ENCODE assay signal across 2 cellular contexts in the genomic region with DNA sequence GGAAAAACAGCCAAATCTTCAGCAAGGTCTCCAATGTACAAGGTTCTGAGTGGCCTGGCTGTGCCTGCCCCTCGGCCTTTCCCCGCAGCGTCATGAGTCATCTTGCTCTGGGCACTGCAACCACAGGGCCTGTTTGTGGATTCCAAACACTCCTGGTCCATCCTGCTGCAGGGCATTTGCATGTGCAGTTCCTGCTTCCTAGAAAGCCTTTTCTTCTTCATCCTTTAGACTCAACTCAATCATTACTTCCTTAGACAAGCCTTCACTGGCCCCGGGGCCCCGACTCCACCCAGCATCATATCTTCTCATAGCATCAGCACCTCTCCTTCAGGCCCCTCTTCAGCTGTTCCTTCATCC.
TF ChIP-seq lines count a peak whose summit lies in the region.

No MANE protein-coding gene starts in this region.

TF ChIP-seq in K562, 482 proteins besides CTCF, POLR2A, EP300 and RAD21 (continued from another document):
- TF ChIP-seq JUN (IDR thresholded peaks at IDR 0.05; ENCODE audit: borderline replicate concordance, low read depth, low read length) (peak; percentile 54; the same call in 1 of the 2 replicates), JUN (CRISPR knock-in tag; IDR thresholded peaks at IDR 0.05; ENCODE audit: borderline replicate concordance) (no peak), FOSL1 (tag; conservative IDR thresholded peaks at IDR 0.05) (peak; percentile 80), SMARCA4 (IDR thresholded peaks at IDR 0.05) (0 out of 2 replicates have a peak, but pooled peaks have one; percentile 22), JUND (IDR thresholded peaks at IDR 0.05; ENCODE audit: borderline replicate concordance, low read depth, low read length) (peak; percentile 76), JUND (tag; IDR thresholded peaks at IDR 0.05; ENCODE audit: borderline replicate concordance, low read depth, low read length) (peak; percentile 63; the same call in 1 of the 3 replicates), ZNF24 (IDR thresholded peaks at IDR 0.05) (peak; percentile 76; the same call in 1 of the 2 replicates), ZNF121 (CRISPR knock-in tag; conservative IDR thresholded peaks at IDR 0.05) (no peak), DMBX1 (CRISPR knock-in tag; IDR thresholded peaks at IDR 0.05; ENCODE audit: borderline replicate concordance) (peak; percentile 23; the same call in 1 of the 2 replicates), RBM25 (IDR thresholded peaks at IDR 0.05; ENCODE audit: low read depth, low read length, severe bottlenecking) (peak; percentile 33)

TF ChIP-seq in HepG2, 621 proteins besides CTCF, POLR2A, EP300 and RAD21 (continued from another document and continues in another):
- TF ChIP-seq MBD4 (IDR thresholded peaks at IDR 0.05; ENCODE audit: borderline replicate concordance, low read length): no peak
- no peak for TF ChIP-seq ZNF160 (CRISPR knock-in tag; IDR thresholded peaks at IDR 0.05)
- no peak for TF ChIP-seq FOXJ3 (CRISPR knock-in tag; IDR thresholded peaks at IDR 0.05; ENCODE audit: borderline replicate concordance)
- TF ChIP-seq CEBPG (CRISPR knock-in tag; IDR thresholded peaks at IDR 0.05): peak; percentile 32; the same call in 1 of the 2 replicates
- TF ChIP-seq ZBTB38 (CRISPR knock-in tag; IDR thresholded peaks at IDR 0.05): peak; percentile 76; the same call in 1 of the 2 replicates
- no peak for TF ChIP-seq HNF4G (IDR thresholded peaks at IDR 0.05; ENCODE audit: borderline replicate concordance, low read depth, low read length)
- TF ChIP-seq HNF4G (CRISPR knock-in tag; IDR thresholded peaks at IDR 0.05; ENCODE audit: borderline replicate concordance, low read depth): no peak
- no peak for TF ChIP-seq ZNF496 (CRISPR knock-in tag; IDR thresholded peaks at IDR 0.05; ENCODE audit: insufficient replicate concordance)
- TF ChIP-seq ETV6 (CRISPR knock-in tag; conservative IDR thresholded peaks at IDR 0.05): no peak
- TF ChIP-seq SOX5 (CRISPR knock-in tag; IDR thresholded peaks at IDR 0.05; ENCODE audit: borderline replicate concordance): peak; percentile 73
- peak; percentile 76; the same call in 1 of the 2 replicates for TF ChIP-seq ATAD3A (CRISPR knock-in tag; IDR thresholded peaks at IDR 0.05)
- TF ChIP-seq MAX (IDR thresholded peaks at IDR 0.05): peak; percentile 54; the same call in 1 of the 2 replicates
- TF ChIP-seq NCOA5 (CRISPR knock-in tag; IDR thresholded peaks at IDR 0.05): no peak
- TF ChIP-seq, protein P1, sequence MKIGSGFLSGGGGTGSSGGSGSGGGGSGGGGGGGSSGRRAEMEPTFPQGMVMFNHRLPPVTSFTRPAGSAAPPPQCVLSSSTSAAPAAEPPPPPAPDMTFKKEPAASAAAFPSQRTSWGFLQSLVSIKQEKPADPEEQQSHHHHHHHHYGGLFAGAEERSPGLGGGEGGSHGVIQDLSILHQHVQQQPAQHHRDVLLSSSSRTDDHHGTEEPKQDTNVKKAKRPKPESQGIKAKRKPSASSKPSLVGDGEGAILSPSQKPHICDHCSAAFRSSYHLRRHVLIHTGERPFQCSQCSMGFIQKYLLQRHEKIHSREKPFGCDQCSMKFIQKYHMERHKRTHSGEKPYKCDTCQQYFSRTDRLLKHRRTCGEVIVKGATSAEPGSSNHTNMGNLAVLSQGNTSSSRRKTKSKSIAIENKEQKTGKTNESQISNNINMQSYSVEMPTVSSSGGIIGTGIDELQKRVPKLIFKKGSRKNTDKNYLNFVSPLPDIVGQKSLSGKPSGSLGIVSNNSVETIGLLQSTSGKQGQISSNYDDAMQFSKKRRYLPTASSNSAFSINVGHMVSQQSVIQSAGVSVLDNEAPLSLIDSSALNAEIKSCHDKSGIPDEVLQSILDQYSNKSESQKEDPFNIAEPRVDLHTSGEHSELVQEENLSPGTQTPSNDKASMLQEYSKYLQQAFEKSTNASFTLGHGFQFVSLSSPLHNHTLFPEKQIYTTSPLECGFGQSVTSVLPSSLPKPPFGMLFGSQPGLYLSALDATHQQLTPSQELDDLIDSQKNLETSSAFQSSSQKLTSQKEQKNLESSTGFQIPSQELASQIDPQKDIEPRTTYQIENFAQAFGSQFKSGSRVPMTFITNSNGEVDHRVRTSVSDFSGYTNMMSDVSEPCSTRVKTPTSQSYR (CRISPR knock-in tag; IDR thresholded peaks at IDR 0.05; ENCODE audit: borderline replicate concordance): no peak; the same call in 1 of the 2 replicates
- TF ChIP-seq CBX5 (CRISPR knock-in tag; IDR thresholded peaks at IDR 0.05; ENCODE audit: borderline replicate concordance): peak; percentile 89
- TF ChIP-seq ZNF501 (CRISPR knock-in tag; IDR thresholded peaks at IDR 0.05): peak; percentile 3; the same call in 1 of the 2 replicates
- TF ChIP-seq, protein P2, sequence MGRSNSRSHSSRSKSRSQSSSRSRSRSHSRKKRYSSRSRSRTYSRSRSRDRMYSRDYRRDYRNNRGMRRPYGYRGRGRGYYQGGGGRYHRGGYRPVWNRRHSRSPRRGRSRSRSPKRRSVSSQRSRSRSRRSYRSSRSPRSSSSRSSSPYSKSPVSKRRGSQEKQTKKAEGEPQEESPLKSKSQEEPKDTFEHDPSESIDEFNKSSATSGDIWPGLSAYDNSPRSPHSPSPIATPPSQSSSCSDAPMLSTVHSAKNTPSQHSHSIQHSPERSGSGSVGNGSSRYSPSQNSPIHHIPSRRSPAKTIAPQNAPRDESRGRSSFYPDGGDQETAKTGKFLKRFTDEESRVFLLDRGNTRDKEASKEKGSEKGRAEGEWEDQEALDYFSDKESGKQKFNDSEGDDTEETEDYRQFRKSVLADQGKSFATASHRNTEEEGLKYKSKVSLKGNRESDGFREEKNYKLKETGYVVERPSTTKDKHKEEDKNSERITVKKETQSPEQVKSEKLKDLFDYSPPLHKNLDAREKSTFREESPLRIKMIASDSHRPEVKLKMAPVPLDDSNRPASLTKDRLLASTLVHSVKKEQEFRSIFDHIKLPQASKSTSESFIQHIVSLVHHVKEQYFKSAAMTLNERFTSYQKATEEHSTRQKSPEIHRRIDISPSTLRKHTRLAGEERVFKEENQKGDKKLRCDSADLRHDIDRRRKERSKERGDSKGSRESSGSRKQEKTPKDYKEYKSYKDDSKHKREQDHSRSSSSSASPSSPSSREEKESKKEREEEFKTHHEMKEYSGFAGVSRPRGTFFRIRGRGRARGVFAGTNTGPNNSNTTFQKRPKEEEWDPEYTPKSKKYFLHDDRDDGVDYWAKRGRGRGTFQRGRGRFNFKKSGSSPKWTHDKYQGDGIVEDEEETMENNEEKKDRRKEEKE (IDR thresholded peaks at IDR 0.05): no peak
- TF ChIP-seq ELF1 (CRISPR knock-in tag; IDR thresholded peaks at IDR 0.05): no peak
- TF ChIP-seq, protein P3, sequence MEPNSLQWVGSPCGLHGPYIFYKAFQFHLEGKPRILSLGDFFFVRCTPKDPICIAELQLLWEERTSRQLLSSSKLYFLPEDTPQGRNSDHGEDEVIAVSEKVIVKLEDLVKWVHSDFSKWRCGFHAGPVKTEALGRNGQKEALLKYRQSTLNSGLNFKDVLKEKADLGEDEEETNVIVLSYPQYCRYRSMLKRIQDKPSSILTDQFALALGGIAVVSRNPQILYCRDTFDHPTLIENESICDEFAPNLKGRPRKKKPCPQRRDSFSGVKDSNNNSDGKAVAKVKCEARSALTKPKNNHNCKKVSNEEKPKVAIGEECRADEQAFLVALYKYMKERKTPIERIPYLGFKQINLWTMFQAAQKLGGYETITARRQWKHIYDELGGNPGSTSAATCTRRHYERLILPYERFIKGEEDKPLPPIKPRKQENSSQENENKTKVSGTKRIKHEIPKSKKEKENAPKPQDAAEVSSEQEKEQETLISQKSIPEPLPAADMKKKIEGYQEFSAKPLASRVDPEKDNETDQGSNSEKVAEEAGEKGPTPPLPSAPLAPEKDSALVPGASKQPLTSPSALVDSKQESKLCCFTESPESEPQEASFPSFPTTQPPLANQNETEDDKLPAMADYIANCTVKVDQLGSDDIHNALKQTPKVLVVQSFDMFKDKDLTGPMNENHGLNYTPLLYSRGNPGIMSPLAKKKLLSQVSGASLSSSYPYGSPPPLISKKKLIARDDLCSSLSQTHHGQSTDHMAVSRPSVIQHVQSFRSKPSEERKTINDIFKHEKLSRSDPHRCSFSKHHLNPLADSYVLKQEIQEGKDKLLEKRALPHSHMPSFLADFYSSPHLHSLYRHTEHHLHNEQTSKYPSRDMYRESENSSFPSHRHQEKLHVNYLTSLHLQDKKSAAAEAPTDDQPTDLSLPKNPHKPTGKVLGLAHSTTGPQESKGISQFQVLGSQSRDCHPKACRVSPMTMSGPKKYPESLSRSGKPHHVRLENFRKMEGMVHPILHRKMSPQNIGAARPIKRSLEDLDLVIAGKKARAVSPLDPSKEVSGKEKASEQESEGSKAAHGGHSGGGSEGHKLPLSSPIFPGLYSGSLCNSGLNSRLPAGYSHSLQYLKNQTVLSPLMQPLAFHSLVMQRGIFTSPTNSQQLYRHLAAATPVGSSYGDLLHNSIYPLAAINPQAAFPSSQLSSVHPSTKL (CRISPR knock-in tag; IDR thresholded peaks at IDR 0.05): peak; percentile 83
- no peak for TF ChIP-seq MAFK (conservative IDR thresholded peaks at IDR 0.05 in 1 of 2, IDR thresholded peaks at IDR 0.05 in 1 of 2; ENCODE audit: low read length in 2 of 2)
- 0 out of 2 replicates have a peak, but pooled peaks have one; percentile 13 for TF ChIP-seq MXD4 (CRISPR knock-in tag; IDR thresholded peaks at IDR 0.05)
- TF ChIP-seq ZHX2 (IDR thresholded peaks at IDR 0.05; ENCODE audit: low read depth): 0 out of 2 replicates have a peak, but pooled peaks have one; percentile 31
- no peak for TF ChIP-seq ZHX2 (CRISPR knock-in tag; IDR thresholded peaks at IDR 0.05; ENCODE audit: borderline replicate concordance)
- TF ChIP-seq JDP2 (CRISPR knock-in tag; IDR thresholded peaks at IDR 0.05; ENCODE audit: borderline replicate concordance): no peak
- TF ChIP-seq ZNF335 (CRISPR knock-in tag; IDR thresholded peaks at IDR 0.05): no peak
- no peak for TF ChIP-seq MEIS1 (CRISPR knock-in tag; IDR thresholded peaks at IDR 0.05; ENCODE audit: borderline replicate concordance)
- no peak for TF ChIP-seq NR3C1 (CRISPR knock-in tag; IDR thresholded peaks at IDR 0.05)
- no peak for TF ChIP-seq THRA (CRISPR knock-in tag; IDR thresholded peaks at IDR 0.05; ENCODE audit: borderline replicate concordance)
- no peak for TF ChIP-seq ZFP36 (IDR thresholded peaks at IDR 0.05; ENCODE audit: borderline replicate concordance, low read depth, low read length, partially characterized antibody)
- no peak for TF ChIP-seq ZFP36L2 (CRISPR knock-in tag; IDR thresholded peaks at IDR 0.05)
- no peak for TF ChIP-seq SIN3A (IDR thresholded peaks at IDR 0.05; ENCODE audit: borderline replicate concordance, low read depth, low read length)
- TF ChIP-seq SP2 (CRISPR knock-in tag; IDR thresholded peaks at IDR 0.05): no peak
- peak; percentile 54 for TF ChIP-seq MED1 (CRISPR knock-in tag; IDR thresholded peaks at IDR 0.05)
- TF ChIP-seq TBP (CRISPR knock-in tag; IDR thresholded peaks at IDR 0.05): no peak
- no peak for TF ChIP-seq MZF1 (CRISPR knock-in tag; IDR thresholded peaks at IDR 0.05; ENCODE audit: borderline replicate concordance)
- TF ChIP-seq ZNF143 (CRISPR knock-in tag; IDR thresholded peaks at IDR 0.05): no peak
- TF ChIP-seq STAG1 (CRISPR knock-in tag; IDR thresholded peaks at IDR 0.05): no peak
- no peak for TF ChIP-seq GPN1 (CRISPR knock-in tag; IDR thresholded peaks at IDR 0.05; ENCODE audit: borderline replicate concordance)
- TF ChIP-seq PRMT3 (CRISPR knock-in tag; IDR thresholded peaks at IDR 0.05; ENCODE audit: borderline replicate concordance, low read depth): no peak
- TF ChIP-seq PPARG (CRISPR knock-in tag; conservative IDR thresholded peaks at IDR 0.05): no peak
- TF ChIP-seq KLF9 (CRISPR knock-in tag; IDR thresholded peaks at IDR 0.05; ENCODE audit: low read depth): no peak
- no peak for TF ChIP-seq ESRRA (CRISPR knock-in tag; IDR thresholded peaks at IDR 0.05; ENCODE audit: low read depth)
